In genomic region chr16:66512589-66513404, GRCh38 we compare ENCODE assay signal across 1 cellular context.
TF ChIP-seq lines count a peak whose summit lies in the region.

No MANE protein-coding gene starts in this region.

TF ChIP-seq in HepG2, 621 proteins besides CTCF, POLR2A, EP300 and RAD21 (continued from another document and continues in another):
- TF ChIP-seq GLI4 (CRISPR knock-in tag; IDR thresholded peaks at IDR 0.05; ENCODE audit: borderline replicate concordance) (no peak), ZSCAN20 (CRISPR knock-in tag; IDR thresholded peaks at IDR 0.05; ENCODE audit: borderline replicate concordance) (no peak), MYNN (CRISPR knock-in tag; IDR thresholded peaks at IDR 0.05; ENCODE audit: low read depth) (no peak), REPIN1 (CRISPR knock-in tag; IDR thresholded peaks at IDR 0.05; ENCODE audit: borderline replicate concordance, low read depth) (0 out of 2 replicates have a peak, but pooled peaks have one; percentile 31), SRF (IDR thresholded peaks at IDR 0.05; ENCODE audit: low read depth, low read length) (no peak), ZNF672 (CRISPR knock-in tag; IDR thresholded peaks at IDR 0.05) (no peak), ZNF547 (CRISPR knock-in tag; IDR thresholded peaks at IDR 0.05) (no peak), KLF15 (CRISPR knock-in tag; IDR thresholded peaks at IDR 0.05; ENCODE audit: borderline replicate concordance) (no peak), ZNF619 (CRISPR knock-in tag; IDR thresholded peaks at IDR 0.05) (peak; percentile 37; the same call in 1 of the 2 replicates), BCL6 (CRISPR knock-in tag; IDR thresholded peaks at IDR 0.05) (peak; percentile 52), KLF6 (CRISPR knock-in tag; IDR thresholded peaks at IDR 0.05) (no peak), ZNF331 (CRISPR knock-in tag; IDR thresholded peaks at IDR 0.05) (peak; percentile 10; the same call in 1 of the 2 replicates), FOXK2 (IDR thresholded peaks at IDR 0.05) (peak; percentile 93), TEF (CRISPR knock-in tag; IDR thresholded peaks at IDR 0.05) (no peak), SAP130 (CRISPR knock-in tag; IDR thresholded peaks at IDR 0.05; ENCODE audit: low read depth) (peak; percentile 84), MAFK (conservative IDR thresholded peaks at IDR 0.05 in 1 of 2, IDR thresholded peaks at IDR 0.05 in 1 of 2; ENCODE audit: low read length in 2 of 2) (peak; percentile 90), GATAD2A (CRISPR knock-in tag; IDR thresholded peaks at IDR 0.05) (peak; percentile 44; the same call in 1 of the 2 replicates), ELF4 (CRISPR knock-in tag; IDR thresholded peaks at IDR 0.05; ENCODE audit: borderline replicate concordance) (no peak), PHF21A (CRISPR knock-in tag; IDR thresholded peaks at IDR 0.05) (no peak), MXI1 (IDR thresholded peaks at IDR 0.05; ENCODE audit: borderline replicate concordance, low read depth, low read length) (peak; percentile 89; the same call in 2 of the 3 replicates), KMT2B (CRISPR knock-in tag; IDR thresholded peaks at IDR 0.05) (no peak), ZNF569 (CRISPR knock-in tag; IDR thresholded peaks at IDR 0.05; ENCODE audit: borderline replicate concordance) (no peak), KDM1A (CRISPR knock-in tag; IDR thresholded peaks at IDR 0.05) (peak; percentile 90), ZNF34 (CRISPR knock-in tag; IDR thresholded peaks at IDR 0.05; ENCODE audit: borderline replicate concordance) (no peak), SOX6 (IDR thresholded peaks at IDR 0.05) (no peak), SOX6 (CRISPR knock-in tag; IDR thresholded peaks at IDR 0.05) (peak; percentile 96), ZBTB37 (CRISPR knock-in tag; IDR thresholded peaks at IDR 0.05) (no peak), ZNF589 (CRISPR knock-in tag; conservative IDR thresholded peaks at IDR 0.05) (no peak), YEATS2 (CRISPR knock-in tag; IDR thresholded peaks at IDR 0.05; ENCODE audit: borderline replicate concordance) (no peak), ZNF3 (CRISPR knock-in tag; IDR thresholded peaks at IDR 0.05) (no peak), SOX5 (CRISPR knock-in tag; IDR thresholded peaks at IDR 0.05; ENCODE audit: borderline replicate concordance) (peak; percentile 98), CC2D1A (CRISPR knock-in tag; IDR thresholded peaks at IDR 0.05) (no peak), ZNF83 (CRISPR knock-in tag; IDR thresholded peaks at IDR 0.05; ENCODE audit: borderline replicate concordance) (no peak), LCORL (IDR thresholded peaks at IDR 0.05) (no peak), LCORL (CRISPR knock-in tag; IDR thresholded peaks at IDR 0.05) (peak; percentile 88; the same call in 1 of the 2 replicates), GZF1 (CRISPR knock-in tag; IDR thresholded peaks at IDR 0.05) (no peak), MAF1 (CRISPR knock-in tag; IDR thresholded peaks at IDR 0.05; ENCODE audit: borderline replicate concordance) (no peak), RXRB (CRISPR knock-in tag; IDR thresholded peaks at IDR 0.05; ENCODE audit: borderline replicate concordance) (peak; percentile 72), ZNF782 (CRISPR knock-in tag; IDR thresholded peaks at IDR 0.05; ENCODE audit: borderline replicate concordance) (no peak), ATM (IDR thresholded peaks at IDR 0.05; ENCODE audit: borderline replicate concordance) (no peak), SMYD3 (CRISPR knock-in tag; IDR thresholded peaks at IDR 0.05) (no peak), ZNF468 (CRISPR knock-in tag; IDR thresholded peaks at IDR 0.05) (no peak), ZNF253 (CRISPR knock-in tag; IDR thresholded peaks at IDR 0.05; ENCODE audit: borderline replicate concordance) (no peak), BHLHE40 (IDR thresholded peaks at IDR 0.05; ENCODE audit: low read length) (no peak), ZFAT (CRISPR knock-in tag; conservative IDR thresholded peaks at IDR 0.05) (no peak), NR1H2 (CRISPR knock-in tag; IDR thresholded peaks at IDR 0.05; ENCODE audit: borderline replicate concordance, low read depth) (no peak), PAX8 (CRISPR knock-in tag; IDR thresholded peaks at IDR 0.05; ENCODE audit: borderline replicate concordance) (no peak), ELK4 (CRISPR knock-in tag; IDR thresholded peaks at IDR 0.05; ENCODE audit: borderline replicate concordance) (no peak), SETDB1 (CRISPR knock-in tag; IDR thresholded peaks at IDR 0.05; ENCODE audit: borderline replicate concordance) (no peak), KLF11 (CRISPR knock-in tag; IDR thresholded peaks at IDR 0.05) (peak; percentile 23; the same call in 1 of the 2 replicates), FOXP1 (IDR thresholded peaks at IDR 0.05) (peak; percentile 19; the same call in 1 of the 2 replicates), FOXP1 (CRISPR knock-in tag; IDR thresholded peaks at IDR 0.05) (peak; percentile 85), ZNF121 (CRISPR knock-in tag; IDR thresholded peaks at IDR 0.05) (peak; percentile 86), ZMYM2 (CRISPR knock-in tag; IDR thresholded peaks at IDR 0.05) (peak; percentile 48; the same call in 1 of the 2 replicates)
- TF ChIP-seq, protein P1, sequence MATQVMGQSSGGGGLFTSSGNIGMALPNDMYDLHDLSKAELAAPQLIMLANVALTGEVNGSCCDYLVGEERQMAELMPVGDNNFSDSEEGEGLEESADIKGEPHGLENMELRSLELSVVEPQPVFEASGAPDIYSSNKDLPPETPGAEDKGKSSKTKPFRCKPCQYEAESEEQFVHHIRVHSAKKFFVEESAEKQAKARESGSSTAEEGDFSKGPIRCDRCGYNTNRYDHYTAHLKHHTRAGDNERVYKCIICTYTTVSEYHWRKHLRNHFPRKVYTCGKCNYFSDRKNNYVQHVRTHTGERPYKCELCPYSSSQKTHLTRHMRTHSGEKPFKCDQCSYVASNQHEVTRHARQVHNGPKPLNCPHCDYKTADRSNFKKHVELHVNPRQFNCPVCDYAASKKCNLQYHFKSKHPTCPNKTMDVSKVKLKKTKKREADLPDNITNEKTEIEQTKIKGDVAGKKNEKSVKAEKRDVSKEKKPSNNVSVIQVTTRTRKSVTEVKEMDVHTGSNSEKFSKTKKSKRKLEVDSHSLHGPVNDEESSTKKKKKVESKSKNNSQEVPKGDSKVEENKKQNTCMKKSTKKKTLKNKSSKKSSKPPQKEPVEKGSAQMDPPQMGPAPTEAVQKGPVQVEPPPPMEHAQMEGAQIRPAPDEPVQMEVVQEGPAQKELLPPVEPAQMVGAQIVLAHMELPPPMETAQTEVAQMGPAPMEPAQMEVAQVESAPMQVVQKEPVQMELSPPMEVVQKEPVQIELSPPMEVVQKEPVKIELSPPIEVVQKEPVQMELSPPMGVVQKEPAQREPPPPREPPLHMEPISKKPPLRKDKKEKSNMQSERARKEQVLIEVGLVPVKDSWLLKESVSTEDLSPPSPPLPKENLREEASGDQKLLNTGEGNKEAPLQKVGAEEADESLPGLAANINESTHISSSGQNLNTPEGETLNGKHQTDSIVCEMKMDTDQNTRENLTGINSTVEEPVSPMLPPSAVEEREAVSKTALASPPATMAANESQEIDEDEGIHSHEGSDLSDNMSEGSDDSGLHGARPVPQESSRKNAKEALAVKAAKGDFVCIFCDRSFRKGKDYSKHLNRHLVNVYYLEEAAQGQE (IDR thresholded peaks at IDR 0.05; ENCODE audit: borderline replicate concordance in 1 of 2, low read depth in 1 of 2, low read length in 2 of 2) = no peak
- TF ChIP-seq, protein P2, sequence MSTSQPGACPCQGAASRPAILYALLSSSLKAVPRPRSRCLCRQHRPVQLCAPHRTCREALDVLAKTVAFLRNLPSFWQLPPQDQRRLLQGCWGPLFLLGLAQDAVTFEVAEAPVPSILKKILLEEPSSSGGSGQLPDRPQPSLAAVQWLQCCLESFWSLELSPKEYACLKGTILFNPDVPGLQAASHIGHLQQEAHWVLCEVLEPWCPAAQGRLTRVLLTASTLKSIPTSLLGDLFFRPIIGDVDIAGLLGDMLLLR (CRISPR knock-in tag; IDR thresholded peaks at IDR 0.05) = 0 out of 2 replicates have a peak, but pooled peaks have one; percentile 32
- TF ChIP-seq, protein P3, sequence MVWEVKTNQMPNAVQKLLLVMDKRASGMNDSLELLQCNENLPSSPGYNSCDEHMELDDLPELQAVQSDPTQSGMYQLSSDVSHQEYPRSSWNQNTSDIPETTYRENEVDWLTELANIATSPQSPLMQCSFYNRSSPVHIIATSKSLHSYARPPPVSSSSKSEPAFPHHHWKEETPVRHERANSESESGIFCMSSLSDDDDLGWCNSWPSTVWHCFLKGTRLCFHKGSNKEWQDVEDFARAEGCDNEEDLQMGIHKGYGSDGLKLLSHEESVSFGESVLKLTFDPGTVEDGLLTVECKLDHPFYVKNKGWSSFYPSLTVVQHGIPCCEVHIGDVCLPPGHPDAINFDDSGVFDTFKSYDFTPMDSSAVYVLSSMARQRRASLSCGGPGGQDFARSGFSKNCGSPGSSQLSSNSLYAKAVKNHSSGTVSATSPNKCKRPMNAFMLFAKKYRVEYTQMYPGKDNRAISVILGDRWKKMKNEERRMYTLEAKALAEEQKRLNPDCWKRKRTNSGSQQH (CRISPR knock-in tag; IDR thresholded peaks at IDR 0.05; ENCODE audit: low read depth) = no peak
- TF ChIP-seq, protein P4, sequence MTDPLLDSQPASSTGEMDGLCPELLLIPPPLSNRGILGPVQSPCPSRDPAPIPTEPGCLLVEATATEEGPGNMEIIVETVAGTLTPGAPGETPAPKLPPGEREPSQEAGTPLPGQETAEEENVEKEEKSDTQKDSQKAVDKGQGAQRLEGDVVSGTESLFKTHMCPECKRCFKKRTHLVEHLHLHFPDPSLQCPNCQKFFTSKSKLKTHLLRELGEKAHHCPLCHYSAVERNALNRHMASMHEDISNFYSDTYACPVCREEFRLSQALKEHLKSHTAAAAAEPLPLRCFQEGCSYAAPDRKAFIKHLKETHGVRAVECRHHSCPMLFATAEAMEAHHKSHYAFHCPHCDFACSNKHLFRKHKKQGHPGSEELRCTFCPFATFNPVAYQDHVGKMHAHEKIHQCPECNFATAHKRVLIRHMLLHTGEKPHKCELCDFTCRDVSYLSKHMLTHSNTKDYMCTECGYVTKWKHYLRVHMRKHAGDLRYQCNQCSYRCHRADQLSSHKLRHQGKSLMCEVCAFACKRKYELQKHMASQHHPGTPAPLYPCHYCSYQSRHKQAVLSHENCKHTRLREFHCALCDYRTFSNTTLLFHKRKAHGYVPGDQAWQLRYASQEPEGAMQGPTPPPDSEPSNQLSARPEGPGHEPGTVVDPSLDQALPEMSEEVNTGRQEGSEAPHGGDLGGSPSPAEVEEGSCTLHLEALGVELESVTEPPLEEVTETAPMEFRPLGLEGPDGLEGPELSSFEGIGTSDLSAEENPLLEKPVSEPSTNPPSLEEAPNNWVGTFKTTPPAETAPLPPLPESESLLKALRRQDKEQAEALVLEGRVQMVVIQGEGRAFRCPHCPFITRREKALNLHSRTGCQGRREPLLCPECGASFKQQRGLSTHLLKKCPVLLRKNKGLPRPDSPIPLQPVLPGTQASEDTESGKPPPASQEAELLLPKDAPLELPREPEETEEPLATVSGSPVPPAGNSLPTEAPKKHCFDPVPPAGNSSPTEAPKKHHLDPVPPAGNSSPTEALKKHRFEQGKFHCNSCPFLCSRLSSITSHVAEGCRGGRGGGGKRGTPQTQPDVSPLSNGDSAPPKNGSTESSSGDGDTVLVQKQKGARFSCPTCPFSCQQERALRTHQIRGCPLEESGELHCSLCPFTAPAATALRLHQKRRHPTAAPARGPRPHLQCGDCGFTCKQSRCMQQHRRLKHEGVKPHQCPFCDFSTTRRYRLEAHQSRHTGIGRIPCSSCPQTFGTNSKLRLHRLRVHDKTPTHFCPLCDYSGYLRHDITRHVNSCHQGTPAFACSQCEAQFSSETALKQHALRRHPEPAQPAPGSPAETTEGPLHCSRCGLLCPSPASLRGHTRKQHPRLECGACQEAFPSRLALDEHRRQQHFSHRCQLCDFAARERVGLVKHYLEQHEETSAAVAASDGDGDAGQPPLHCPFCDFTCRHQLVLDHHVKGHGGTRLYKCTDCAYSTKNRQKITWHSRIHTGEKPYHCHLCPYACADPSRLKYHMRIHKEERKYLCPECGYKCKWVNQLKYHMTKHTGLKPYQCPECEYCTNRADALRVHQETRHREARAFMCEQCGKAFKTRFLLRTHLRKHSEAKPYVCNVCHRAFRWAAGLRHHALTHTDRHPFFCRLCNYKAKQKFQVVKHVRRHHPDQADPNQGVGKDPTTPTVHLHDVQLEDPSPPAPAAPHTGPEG (CRISPR knock-in tag; IDR thresholded peaks at IDR 0.05) = no peak
- TF ChIP-seq, protein P5, sequence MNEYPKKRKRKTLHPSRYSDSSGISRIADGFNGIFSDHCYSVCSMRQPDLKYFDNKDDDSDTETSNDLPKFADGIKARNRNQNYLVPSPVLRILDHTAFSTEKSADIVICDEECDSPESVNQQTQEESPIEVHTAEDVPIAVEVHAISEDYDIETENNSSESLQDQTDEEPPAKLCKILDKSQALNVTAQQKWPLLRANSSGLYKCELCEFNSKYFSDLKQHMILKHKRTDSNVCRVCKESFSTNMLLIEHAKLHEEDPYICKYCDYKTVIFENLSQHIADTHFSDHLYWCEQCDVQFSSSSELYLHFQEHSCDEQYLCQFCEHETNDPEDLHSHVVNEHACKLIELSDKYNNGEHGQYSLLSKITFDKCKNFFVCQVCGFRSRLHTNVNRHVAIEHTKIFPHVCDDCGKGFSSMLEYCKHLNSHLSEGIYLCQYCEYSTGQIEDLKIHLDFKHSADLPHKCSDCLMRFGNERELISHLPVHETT (CRISPR knock-in tag; conservative IDR thresholded peaks at IDR 0.05) = no peak
